22 cellular contexts compared by ENCODE assay signal in the genomic region with DNA sequence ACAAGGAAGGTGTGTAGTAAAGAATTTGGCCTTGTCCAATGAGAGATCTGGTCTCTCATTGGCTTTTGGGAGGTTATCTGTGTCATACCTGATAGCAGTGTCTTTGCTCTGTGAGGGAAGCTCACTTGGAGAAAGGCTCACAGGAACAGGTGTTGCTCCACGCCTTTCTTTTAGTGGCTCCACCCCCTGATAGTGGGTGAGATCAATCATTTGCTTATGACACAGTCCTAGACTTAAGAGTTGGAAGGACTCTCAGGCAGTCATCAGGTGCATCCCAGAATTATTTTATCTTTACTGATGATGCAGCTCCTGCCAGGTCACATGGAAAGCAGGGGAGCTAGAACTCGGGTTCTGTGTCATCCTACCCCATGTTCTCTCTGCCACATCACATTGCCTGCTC.
"Had no signal": no experiment of that assay in that cellular context is flagged by ENCODE, and none has a peak within 500 bp of the region (broad histone marks: within the 10 kb centered on the region; RNA-seq: fewer than 3 reads in every experiment).

No MANE protein-coding gene starts in this region.

- H3K9me3 Mint-ChIP-seq: activated CD4-positive, alpha-beta memory T cell treated with anti-CD3 and anti-CD28 coated beads for 36 hours; activated T-cell treated with anti-CD3 and anti-CD28 coated beads, Interleukin-2, amount 50 U/mL, for 72 hours; brain; natural killer cell treated with Interleukin-12 subunit alpha and Interleukin-12 subunit beta and Interleukin-15 and Interleukin-18, amount 100 ng/mL, for 72 hours; T-helper 1 cell treated with Interleukin-12 subunit alpha and Interleukin-12 subunit beta and Interleukin-4 antibody, amounts not matched to agents 30 μg/mL and 1 μg/mL, for 36 hours; WTC11 had no signal

- H3K4me3 Mint-ChIP-seq: activated CD4-positive, alpha-beta memory T cell treated with anti-CD3 and anti-CD28 coated beads for 36 hours; activated T-cell treated with anti-CD3 and anti-CD28 coated beads, Interleukin-2, amount 50 U/mL, for 72 hours; brain; natural killer cell treated with Interleukin-12 subunit alpha and Interleukin-12 subunit beta and Interleukin-15 and Interleukin-18, amount 100 ng/mL, for 72 hours; T-helper 1 cell treated with Interleukin-12 subunit alpha and Interleukin-12 subunit beta and Interleukin-4 antibody, amounts not matched to agents 30 μg/mL and 1 μg/mL, for 36 hours; WTC11 had no signal

- H3K4me1 Mint-ChIP-seq: brain had no signal

- H3K9me3 ChIP-seq: gastrocnemius medialis, lower lobe of right lung, ovary, prostate gland, thyroid gland had no signal

- H3K4me3 ChIP-seq: gastrocnemius medialis, lower lobe of right lung, ovary, prostate gland, thyroid gland had no signal

- H3K27ac Mint-ChIP-seq: activated CD4-positive, alpha-beta memory T cell treated with anti-CD3 and anti-CD28 coated beads for 36 hours; activated T-cell treated with anti-CD3 and anti-CD28 coated beads, Interleukin-2, amount 50 U/mL, for 72 hours; natural killer cell treated with Interleukin-12 subunit alpha and Interleukin-12 subunit beta and Interleukin-15 and Interleukin-18, amount 100 ng/mL, for 72 hours; T-helper 1 cell treated with Interleukin-12 subunit alpha and Interleukin-12 subunit beta and Interleukin-4 antibody, amounts not matched to agents 30 μg/mL and 1 μg/mL, for 36 hours; WTC11 had no signal

- DNase-seq: activated CD4-positive, alpha-beta memory T cell treated with anti-CD3 and anti-CD28 coated beads for 36 hours; activated CD4-positive, alpha-beta T cell treated with anti-CD3 and anti-CD28 coated beads for 4 hours; activated gamma-delta T cell; activated naive CD4-positive, alpha-beta T cell treated with anti-CD3 and anti-CD28 coated beads, Interleukin-2, amount 50 U/mL, for 16 hours; activated T-cell treated with anti-CD3 and anti-CD28 coated beads, Interleukin-2, amount 50 U/mL, for 72 hours; aorta; dermis blood vessel endothelial cell; effector memory CD4-positive, alpha-beta T cell; gastrocnemius medialis; hypothalamus; lower lobe of right lung; ovary; stimulated activated CD4-positive, alpha-beta T cell treated with anti-CD3 and anti-CD28 coated beads, Interleukin-4, amount 100 ng/mL, for 24 hours; stimulated activated naive CD8-positive, alpha-beta T cell treated with anti-CD3 and anti-CD28 coated beads, Interleukin-15, Interleukin-2, amounts not matched to agents 100 U/mL and 50 U/mL, for 24 hours; T1000; thyroid gland had no signal

- H3K27me3 ChIP-seq: gastrocnemius medialis, ovary, thyroid gland had no signal

- ATAC-seq: esophagus mucosa; gastrocnemius medialis; lower lobe of right lung; natural killer cell treated with Interleukin-12 subunit alpha and Interleukin-12 subunit beta and Interleukin-15 and Interleukin-18, amount 100 ng/mL, for 72 hours; stimulated activated naive CD8-positive, alpha-beta T cell treated with anti-CD3 and anti-CD28 coated beads, Interleukin-15, Interleukin-2, amounts not matched to agents 100 U/mL and 50 U/mL, for 24 hours; WTC11 had no signal

- H3K27ac ChIP-seq: gastrocnemius medialis, lower lobe of right lung, ovary, prostate gland, thyroid gland had no signal

- H3K4me1 ChIP-seq: gastrocnemius medialis, lower lobe of right lung, prostate gland, thyroid gland had no signal

- H3K36me3 ChIP-seq: gastrocnemius medialis, lower lobe of right lung, ovary, prostate gland, thyroid gland had no signal

- H3K36me3 Mint-ChIP-seq: activated CD4-positive, alpha-beta memory T cell treated with anti-CD3 and anti-CD28 coated beads for 36 hours; natural killer cell treated with Interleukin-12 subunit alpha and Interleukin-12 subunit beta and Interleukin-15 and Interleukin-18, amount 100 ng/mL, for 72 hours; WTC11 had no signal

- H3K27me3 Mint-ChIP-seq: activated CD4-positive, alpha-beta memory T cell treated with anti-CD3 and anti-CD28 coated beads for 36 hours; natural killer cell treated with Interleukin-12 subunit alpha and Interleukin-12 subunit beta and Interleukin-15 and Interleukin-18, amount 100 ng/mL, for 72 hours had no signal
